ENCODE assay signal across 20 cellular contexts in the genomic region with DNA sequence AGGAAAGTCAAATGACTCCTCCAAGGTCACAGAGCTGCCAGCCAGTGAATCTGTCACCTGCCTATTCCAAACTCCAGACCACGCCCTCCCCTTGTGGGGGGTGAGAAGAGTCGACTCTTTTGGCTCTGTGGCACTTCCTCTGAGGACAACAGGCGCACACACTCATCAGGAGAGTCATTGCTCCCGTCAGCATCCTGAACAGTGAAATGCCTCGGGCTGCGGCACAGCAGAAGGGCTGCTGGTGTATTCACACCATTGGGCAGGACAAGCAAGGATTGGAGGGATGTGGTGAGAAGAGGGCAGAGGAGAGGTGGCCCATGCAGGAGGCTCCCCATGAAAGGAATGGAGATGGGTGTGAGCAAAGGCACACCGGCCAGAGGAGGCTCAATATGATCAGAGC.
DNase-seq lines count a peak whose midpoint lies in the region; TF ChIP-seq lines count a peak whose summit lies in the region.
"Had no signal": no experiment of that assay in that cellular context is flagged by ENCODE, and none has a peak within 500 bp of the region (broad histone marks: within the 10 kb centered on the region; RNA-seq: fewer than 3 reads in every experiment).

No MANE protein-coding gene starts in this region.

- H3K27me3 ChIP-seq in breast epithelium: no peaks in the 10 kb centered on the region
- H3K27me3 ChIP-seq: SJSA1 had no signal

- in situ Hi-C loops in GM13977 (cut with MboI; ENCODE audit: low pct_unique_long_range_greater_than_20kb, low sequenced_read_pairs, unreplicated experiment): loop anchor here (10.0 kb wide), 1 partner anchor 45 kb away; no protein-coding TSS in a partner anchor

- H3K36me3 ChIP-seq in breast epithelium: no peaks in the 10 kb centered on the region
- H3K36me3 ChIP-seq: SJSA1 had no signal

- H3K9me3 ChIP-seq in breast epithelium: no peaks in the 10 kb centered on the region
- H3K9me3 ChIP-seq: SJSA1 had no signal

- no peak for TF ChIP-seq POLR2A in breast epithelium (IDR thresholded peaks at IDR 0.05)

- DNase-seq in MCF 10A (ENCODE audit: unreplicated experiment) (peak; percentile 44), breast epithelium (ENCODE audit: low spot score in 2 of 2) (no peak), ELR (ENCODE audit: low read depth) (peak; percentile 71), RPMI7951 (ENCODE audit: low read depth) (peak; percentile 79), epithelial cell of esophagus (ENCODE audit: low read depth) (peak; percentile 46), NCI-H2029 (lab: John Stamatoyannopoulos, UW) (no peak), GM13977 (ENCODE audit: low spot score) (no peak), NCI-H1092 treated with DMSO at 0.1 percent for 48 hours (lab: John Stamatoyannopoulos, UW) (no peak)
- DNase-seq: Calu3; CD4-positive, alpha-beta memory T cell; DMS53; HFFc6; MM.1S; NCI-H1092; NCI-H146; NCI-H2081 treated with DMSO at 0.1 percent for 48 hours; NCI-H748 treated with DMSO at 0.1 percent for 48 hours; NK-92 treated with Interleukin-12 subunit alpha and Interleukin-12 subunit beta, amount 100 ng/mL, for 24 hours had no signal

- no peaks in the 10 kb centered on the region for H3K27me3 Mint-ChIP-seq in MCF 10A (ENCODE audit: insufficient read depth, unreplicated experiment)
- H3K27me3 Mint-ChIP-seq: CD4-positive, alpha-beta memory T cell had no signal

- no peaks in the 10 kb centered on the region for H3K36me3 Mint-ChIP-seq in MCF 10A (ENCODE audit: insufficient read depth, unreplicated experiment)
- H3K36me3 Mint-ChIP-seq: CD4-positive, alpha-beta memory T cell had no signal

- no peak overlapping the region for H3K27ac ChIP-seq in breast epithelium
- H3K27ac ChIP-seq: RWPE1, SJSA1 had no signal

- peaks cover 0 to 3% of the 10 kb centered on the region in 2 donors for H3K4me1 ChIP-seq in breast epithelium

- BruUV-seq in MCF 10A (replicated peaks; lab: Mats Ljungman, UMichigan): no TSS peak

- no peak overlapping the region for H3K27ac Mint-ChIP-seq in MCF 10A (ENCODE audit: low read depth, unreplicated experiment)
- H3K27ac Mint-ChIP-seq: CD4-positive, alpha-beta memory T cell; HFFc6 had no signal

- CTCF ChIA-PET in MCF 10A (lab: Yijun Ruan, JAX): interaction anchor here (0.5 to 0.7 kb wide), 2 partner anchors 73 to 1194 kb away, joined by 3 read pairs; no protein-coding TSS in a partner anchor

- H3K4me3 ChIP-seq in breast epithelium (no peak overlapping the region), epithelial cell of esophagus (ENCODE audit: low read length) (no peak overlapping the region)
- H3K4me3 ChIP-seq: SJSA1 had no signal

- POLR2A ChIA-PET in MCF 10A (lab: Yijun Ruan, JAX): interaction anchor here (1.2 kb wide), 1 partner anchor 8 kb away, joined by 3 read pairs; no protein-coding TSS in a partner anchor

- H3K9me3 Mint-ChIP-seq in MCF 10A (ENCODE audit: unreplicated experiment): no peaks in the 10 kb centered on the region
- H3K9me3 Mint-ChIP-seq: CD4-positive, alpha-beta memory T cell; HFFc6 had no signal

- intact Hi-C loops in MCF 10A (cut with micrococcal nuclease) (no loop called here), breast epithelium (cut with DNase I; ENCODE audit: low total_unique reads) (no loop called here)

- H3K4me1 Mint-ChIP-seq in MCF 10A (ENCODE audit: insufficient read depth, unreplicated experiment): peaks cover 21% of the 10 kb centered on the region

- no peak overlapping the region for H3K4me3 Mint-ChIP-seq in MCF 10A (ENCODE audit: unreplicated experiment)
- H3K4me3 Mint-ChIP-seq: CD4-positive, alpha-beta memory T cell; HFFc6 had no signal

- TF ChIP-seq CTCF in MCF 10A (IDR thresholded peaks at IDR 0.05; ENCODE audit: unreplicated experiment) (no peak), breast epithelium (IDR thresholded peaks at IDR 0.05) (no peak), epithelial cell of esophagus (IDR thresholded peaks at IDR 0.05; ENCODE audit: insufficient read depth, low read depth, low read length, missing control alignments) (no peak), GM13977 (IDR thresholded peaks at IDR 0.05; ENCODE audit: extremely low read depth, insufficient read depth, missing control alignments) (no peak)

Comparison
In these comparisons a context has a peak if more than half of its experiments do, and no peak if none do; other contexts are left out.
1. DNase-seq: peak in MCF 10A (single experiment), ELR (single experiment), RPMI7951 (single experiment) and epithelial cell of esophagus (single experiment); none in breast epithelium (0 of 2), NCI-H2029 (single experiment), GM13977 (single experiment) and NCI-H1092 treated with DMSO at 0.1 percent for 48 hours (single experiment).